1 cellular context compared by ENCODE assay signal in the genomic region with DNA sequence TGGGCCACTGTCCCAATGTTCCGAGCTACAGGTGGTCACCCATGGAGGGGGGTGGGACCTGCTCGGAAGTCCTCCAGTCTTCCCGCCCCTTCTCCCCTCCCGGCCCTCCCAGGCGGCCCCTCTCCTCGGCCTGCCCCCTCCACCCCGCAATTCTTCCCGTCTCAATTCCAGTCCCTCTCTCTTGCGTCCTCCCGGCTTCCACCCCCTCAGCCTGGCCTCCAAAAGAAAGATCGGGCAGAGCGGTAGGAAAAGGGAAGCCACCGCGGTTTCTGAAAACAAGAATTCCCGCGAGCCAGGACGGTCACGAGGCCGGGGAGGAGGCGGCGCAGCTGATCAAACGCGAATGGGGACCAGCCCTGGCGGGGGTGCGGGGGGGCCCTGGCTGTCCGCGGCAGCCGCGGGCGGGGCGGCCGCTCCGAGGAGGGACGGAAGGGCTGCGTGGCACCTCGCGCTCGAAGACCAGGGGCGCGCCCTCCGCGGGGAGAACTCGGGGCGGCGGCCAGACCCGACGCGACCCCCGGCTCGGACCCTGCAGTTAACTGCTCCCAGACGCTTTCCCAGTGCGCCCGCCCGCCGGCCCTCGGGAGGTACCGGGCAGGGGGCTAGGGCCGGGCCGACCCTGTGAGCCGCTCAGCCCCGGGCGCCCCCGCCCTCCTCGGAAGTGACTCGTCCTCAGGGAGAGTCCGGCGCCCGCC.
TF ChIP-seq lines count a peak whose summit lies in the region.

No MANE protein-coding gene starts in this region.

TF ChIP-seq in H1, 55 proteins besides CTCF, POLR2A, EP300 and RAD21 (continued from another document):
- TF ChIP-seq, protein P1, sequence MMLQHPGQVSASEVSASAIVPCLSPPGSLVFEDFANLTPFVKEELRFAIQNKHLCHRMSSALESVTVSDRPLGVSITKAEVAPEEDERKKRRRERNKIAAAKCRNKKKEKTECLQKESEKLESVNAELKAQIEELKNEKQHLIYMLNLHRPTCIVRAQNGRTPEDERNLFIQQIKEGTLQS (IDR thresholded peaks at IDR 0.05; ENCODE audit: insufficient read depth, low read depth, low read length), result no peak
- TF ChIP-seq KDM1A (IDR thresholded peaks at IDR 0.05; ENCODE audit: borderline replicate concordance, low read length) (no peak), EGR1 (IDR thresholded peaks at IDR 0.05; ENCODE audit: borderline replicate concordance, low read depth, low read length) (0 out of 2 replicates have a peak, but pooled peaks have one; percentile 35)
